In the genomic region with DNA sequence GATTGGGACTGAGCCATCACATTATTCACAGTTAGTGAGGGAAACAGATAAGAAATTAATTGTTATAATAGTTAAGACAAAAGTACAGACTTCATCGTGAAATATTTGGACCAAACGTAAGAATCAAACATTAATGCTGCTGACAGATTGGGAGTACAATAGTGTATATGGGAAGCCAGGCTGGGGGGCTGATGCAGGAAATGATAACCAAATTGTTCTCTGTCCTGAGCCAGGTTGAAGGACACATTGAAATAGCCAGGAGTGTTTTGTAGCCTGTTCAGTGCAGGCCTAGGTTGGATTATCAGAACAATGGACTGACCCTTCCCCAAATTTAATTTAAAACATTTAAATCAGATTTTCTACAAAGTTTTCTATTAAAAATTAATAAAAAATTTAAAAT, we compare ENCODE assay signal across 22 cellular contexts.
"Had no signal": no experiment of that assay in that cellular context is flagged by ENCODE, and none has a peak within 500 bp of the region (broad histone marks: within the 10 kb centered on the region; RNA-seq: fewer than 3 reads in every experiment).

No MANE protein-coding gene starts in this region.

- FAIRE-seq: keratinocyte had no signal

- H2AFZ ChIP-seq: hepatocyte had no signal

- H3K4me1 ChIP-seq: foreskin keratinocyte, gastroesophageal sphincter, left lung, lower lobe of right lung had no signal

- DNase-seq: effector CD8-positive, alpha-beta T cell; effector memory CD8-positive, alpha-beta T cell; endodermal cell; foreskin keratinocyte; glutamatergic neuron; head of caudate nucleus; hypothalamus; immature natural killer cell; left cardiac atrium; left lung; left ventricle myocardium superior; lower lobe of right lung; mammary epithelial cell; mesendoderm; midbrain; naive thymus-derived CD4-positive, alpha-beta T cell; natural killer cell had no signal

- ATAC-seq: effector memory CD8-positive, alpha-beta T cell; foreskin keratinocyte; gastroesophageal sphincter; left cardiac atrium; left lung; left ventricle myocardium superior; lower lobe of right lung; naive thymus-derived CD4-positive, alpha-beta T cell; natural killer cell had no signal

- H3K27ac ChIP-seq: coronary artery, esophagus muscularis mucosa, foreskin keratinocyte, gastroesophageal sphincter, hepatocyte, left lung, lower lobe of right lung had no signal

- H3K9me3 ChIP-seq: esophagus muscularis mucosa, gastroesophageal sphincter, left lung, lower lobe of right lung had no signal

- H3K4me3 ChIP-seq: coronary artery, esophagus muscularis mucosa, gastroesophageal sphincter, hepatocyte, left lung, lower lobe of right lung had no signal

- H3K4me2 ChIP-seq: hepatocyte had no signal

- H3K79me2 ChIP-seq: hepatocyte had no signal

- H3K27me3 ChIP-seq: esophagus muscularis mucosa, foreskin keratinocyte, gastroesophageal sphincter, hepatocyte, left lung had no signal

- H3K36me3 ChIP-seq: esophagus muscularis mucosa, gastroesophageal sphincter, left lung, lower lobe of right lung had no signal
